23 cellular contexts compared by ENCODE assay signal in the genomic region with DNA sequence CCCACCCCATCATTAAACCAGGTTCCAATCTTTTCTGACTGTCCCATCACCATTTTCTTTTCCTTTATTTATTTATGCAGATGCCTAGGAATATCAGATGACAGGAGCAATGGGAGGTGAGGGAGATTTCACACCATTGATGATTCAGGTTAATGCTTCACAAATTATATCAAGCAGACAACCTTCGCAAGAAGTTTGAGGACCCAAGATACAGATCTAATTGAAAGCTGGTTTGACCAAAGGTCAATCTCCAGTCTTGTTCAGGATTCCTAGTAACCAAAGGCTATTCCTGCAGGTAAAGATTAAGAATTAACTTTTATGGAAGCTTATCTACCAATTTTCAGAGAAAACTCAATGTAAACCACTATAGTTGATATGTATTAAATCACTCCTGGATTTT. TPM values are rescaled to one million over a fixed set of nuclear protein-coding genes. Genes with fewer than 3 reads are reported as not detected.
DNase-seq lines count a peak whose midpoint lies in the region; ATAC-seq, FAIRE-seq and TF ChIP-seq lines count a peak whose summit lies in the region.
"Had no signal": no experiment of that assay in that cellular context is flagged by ENCODE, and none has a peak within 500 bp of the region (broad histone marks: within the 10 kb centered on the region; RNA-seq: fewer than 3 reads in every experiment).

No MANE protein-coding gene starts in this region.

- no peaks in the 10 kb centered on the region for H3K9me3 ChIP-seq in kidney (ENCODE audit: control insufficient read depth in 1 of 2, low read length in 2 of 2)
- H3K9me3 ChIP-seq in endodermal cell (ENCODE audit: control insufficient read depth, low read length) = no peaks in the 10 kb centered on the region
- H3K9me3 ChIP-seq: BLaER1 treated with 17β-estradiol and CSF1 and Interleukin-3, amounts not matched to agents 10 nM and 100 nM; HAP-1 had no signal

- H3K27ac Mint-ChIP-seq in endodermal cell = no peak overlapping the region
- H3K27ac Mint-ChIP-seq: B cell; CD14-positive monocyte; CD4-positive, alpha-beta T cell; CD8-positive, alpha-beta memory T cell; HFFc6 had no signal

- DNase-seq in HT-29 (ENCODE audit: low spot score) (peak; percentile 52), kidney (no peak), mucosa of gallbladder (ENCODE audit: low spot score) (peak; percentile 11), endodermal cell (no peak)
- DNase-seq: CD4-positive, alpha-beta T cell; CD8-positive, alpha-beta memory T cell; DMS 273 treated with DMSO at 0.1 percent for 48 hours; DMS79; EL; GDM1; GOT3; HFFc6 had no signal

- H3K4me3 ChIP-seq in kidney (ENCODE audit: low read length in 2 of 2) (no peak overlapping the region), endodermal cell (ENCODE audit: low read length) (no peak overlapping the region)
- H3K4me3 ChIP-seq: BLaER1 treated with 17β-estradiol and CSF1 and Interleukin-3, amounts not matched to agents 10 nM and 100 nM; GM12878; HAP-1 had no signal

- H3K36me3 Mint-ChIP-seq in endodermal cell (ENCODE audit: low read depth) = peaks cover 31% of the 10 kb centered on the region

- 95% methylated on average over 1 of the region's 1 CpG; no CpG with 5 or more reads in 1 of the 2 experiments for WGBS in endodermal cell (ENCODE audit: insufficient coverage in 1 of 2, insufficient read length in 1 of 2), 2 experiments

- TF ChIP-seq CTCF in kidney (IDR thresholded peaks at IDR 0.05; ENCODE audit: borderline replicate concordance, extremely low read depth, insufficient read depth) (no peak), endodermal cell (conservative IDR thresholded peaks at IDR 0.05) (no peak)

- no peak overlapping the region for H3K9ac ChIP-seq in kidney (ENCODE audit: low read length in 2 of 2)
- no peak overlapping the region for H3K9ac ChIP-seq in endodermal cell (ENCODE audit: extremely low read depth, low read length, poor library complexity, severe bottlenecking)
- H3K9ac ChIP-seq: BLaER1 treated with 17β-estradiol and CSF1 and Interleukin-3, amounts not matched to agents 10 nM and 100 nM had no signal

- H3K27me3 ChIP-seq in endodermal cell (ENCODE audit: control insufficient read depth, insufficient read depth, low read length, poor library complexity, severe bottlenecking) = no peaks in the 10 kb centered on the region
- H3K27me3 ChIP-seq: BLaER1 treated with 17β-estradiol and CSF1 and Interleukin-3, amounts not matched to agents 10 nM and 100 nM had no signal

- intact Hi-C loops in kidney (cut with DNase I) = no loop called here

- FAIRE-seq in kidney (lab: Jason Lieb, UNC) = peak; percentile 61
- FAIRE-seq: D721Med, GM12878, GM19239, H54 had no signal

- peaks cover 4% of the 10 kb centered on the region for H3K4me1 Mint-ChIP-seq in endodermal cell
- H3K4me1 Mint-ChIP-seq: B cell had no signal

- H3K4me1 ChIP-seq in kidney (ENCODE audit: control insufficient read depth in 1 of 2, insufficient read depth in 1 of 2, low read depth in 1 of 2, low read length in 2 of 2) = no peaks in the 10 kb centered on the region
- peaks cover 4% of the 10 kb centered on the region for H3K4me1 ChIP-seq in endodermal cell (ENCODE audit: control insufficient read depth, insufficient read depth, low read length)

- no peaks in the 10 kb centered on the region for H3K27me3 Mint-ChIP-seq in endodermal cell (ENCODE audit: insufficient read depth)
- H3K27me3 Mint-ChIP-seq: B cell; CD4-positive, alpha-beta T cell; CD8-positive, alpha-beta memory T cell had no signal

- H3K9me3 Mint-ChIP-seq in endodermal cell = no peaks in the 10 kb centered on the region
- H3K9me3 Mint-ChIP-seq: CD4-positive, alpha-beta T cell; CD8-positive, alpha-beta memory T cell; HFFc6 had no signal

- H3K27ac ChIP-seq in kidney (ENCODE audit: low read depth in 2 of 2, low read length in 2 of 2) (no peak overlapping the region), endodermal cell (ENCODE audit: low read depth, low read length) (no peak overlapping the region)
- H3K27ac ChIP-seq: 22Rv1; BLaER1 treated with 17β-estradiol and CSF1 and Interleukin-3, amounts not matched to agents 10 nM and 100 nM had no signal

- no peak for ATAC-seq in GM19455 (IDR thresholded peaks at IDR 0.05; ENCODE audit: unreplicated experiment)
- ATAC-seq in GM19351 (IDR thresholded peaks at IDR 0.05; ENCODE audit: unreplicated experiment) = no peak
- ATAC-seq: GM12878 had no signal

- H3K36me3 ChIP-seq in kidney (ENCODE audit: control insufficient read depth in 1 of 2, insufficient read depth in 2 of 2, low read length in 2 of 2) (peaks cover 0 to 3% of the 10 kb centered on the region in 2 donors), endodermal cell (ENCODE audit: control insufficient read depth, insufficient read depth, low read length) (peaks cover 40% of the 10 kb centered on the region)
- H3K36me3 ChIP-seq: HAP-1 had no signal

- no peak overlapping the region for H3K4me3 Mint-ChIP-seq in endodermal cell
- H3K4me3 Mint-ChIP-seq: B cell; CD4-positive, alpha-beta T cell; CD8-positive, alpha-beta memory T cell; HFFc6 had no signal

RNA-seq across cellular contexts. Expression of gene SLC35F2, which starts 54.4 kb away (rescaled TPM):
- total RNA-seq in HT-29 (2014; rRNA removed; shearing (Covaris generic)) = 74.5 and 74.8 TPM in 2 replicates
- total RNA-seq in kidney (16.6 TPM), mucosa of gallbladder (22.0 TPM), endodermal cell (10 to 100 TPM; 18.8 to 23.6 TPM)
- polyA plus RNA-seq in kidney (ENCODE audit: insufficient read depth, low read depth, low replicate concordance) = 10.2 TPM
- polyA plus RNA-seq in endodermal cell (2013, experiment 1 of 2) = 6.3 TPM
- polyA plus RNA-seq in endodermal cell (2013, experiment 2 of 2) = 6.1 TPM

Comparison
In these comparisons a context has a peak if more than half of its experiments do, and no peak if none do; other contexts are left out.
1. DNase-seq: peak in HT-29 (single experiment) and mucosa of gallbladder (single experiment); none in kidney (single experiment) and endodermal cell (single experiment).